In the genomic region with DNA sequence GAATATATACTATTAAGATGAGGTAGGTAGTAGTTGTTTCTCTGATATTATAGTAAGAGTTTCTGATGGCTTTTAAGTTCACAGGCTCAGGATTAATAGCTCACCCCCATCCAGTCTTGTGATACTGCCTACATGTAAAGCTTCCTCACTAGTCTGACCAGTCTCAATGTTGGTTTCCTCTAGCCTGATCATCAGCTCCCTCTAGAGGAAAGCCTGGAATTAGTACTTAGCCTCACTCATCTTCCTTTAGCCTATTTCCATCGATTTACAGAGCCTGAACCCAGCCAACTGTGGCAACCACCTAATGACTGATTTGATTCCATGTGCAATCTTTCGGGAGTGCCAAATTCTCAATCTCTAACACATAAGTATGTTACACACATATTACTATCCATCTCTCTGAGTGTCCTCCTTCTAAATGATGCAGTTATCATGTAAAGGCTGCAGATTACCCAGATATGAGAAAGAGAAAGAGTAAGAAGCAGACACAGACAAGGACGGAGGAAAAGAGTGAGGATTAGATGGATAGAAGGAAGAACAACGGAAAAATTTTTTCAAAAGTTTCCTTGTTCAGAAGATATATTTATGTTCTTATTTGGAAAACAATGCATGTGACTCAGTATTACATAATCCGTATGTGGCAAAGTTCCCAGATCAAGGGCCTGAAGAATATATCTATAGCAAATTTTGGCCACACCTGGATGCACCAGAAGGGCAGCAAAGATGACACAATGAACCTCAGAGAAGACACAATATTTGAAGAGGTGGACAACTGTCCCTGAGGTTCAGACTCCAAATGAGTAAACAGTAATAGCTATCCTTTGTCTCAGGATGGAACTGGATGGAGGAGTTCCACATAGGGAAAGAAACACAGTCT, we compare ENCODE assay signal across 8 cellular contexts.
A peak's percentile ranks its signal among the peaks of the same experiment; 100 is the strongest.
DNase-seq lines count a peak whose midpoint lies in the region; ATAC-seq and TF ChIP-seq lines count a peak whose summit lies in the region.

No MANE protein-coding gene starts in this region.

- 57% methylated on average over 5 of the region's 5 CpGs for WGBS in prostate gland

- H3K4me3 ChIP-seq in prostate gland, result no peak overlapping the region
- no peak overlapping the region for H3K4me3 ChIP-seq in uterus

- H3K27me3 ChIP-seq in prostate gland (replicated peaks; ENCODE audit: insufficient read depth) (no peaks in the 10 kb centered on the region), uterus (no peaks in the 10 kb centered on the region)

- intact Hi-C loops in prostate gland (cut with DNase I), result no loop called here
- intact Hi-C loops in uterus (cut with DNase I; ENCODE audit: low total_unique reads), result no loop called here

- H3K27ac ChIP-seq in epithelial cell of prostate, result peak overlapping the region; percentile 33
- H3K27ac ChIP-seq in prostate gland, result no peak overlapping the region
- no peak overlapping the region for H3K27ac ChIP-seq in uterus

- no peaks in the 10 kb centered on the region for H3K36me3 ChIP-seq in prostate gland
- no peaks in the 10 kb centered on the region for H3K36me3 ChIP-seq in uterus

- H3K4me1 ChIP-seq in prostate gland (replicated peaks) (no peaks in the 10 kb centered on the region), uterus (no peaks in the 10 kb centered on the region)

- DNase-seq in D341Med (ENCODE audit: low spot score) (peak; percentile 45), NCI-H82 treated with DMSO at 0.1 percent for 48 hours (lab: John Stamatoyannopoulos, UW; ENCODE audit: unreplicated experiment) (peak; percentile 80), epithelial cell of prostate (ENCODE audit: low read depth, low spot score) (peak; percentile 24), prostate gland (ENCODE audit: low spot score) (no peak), cortex of kidney (lab: John Stamatoyannopoulos, UW) (no peak), NK-92 (lab: John Stamatoyannopoulos, UW; ENCODE audit: unreplicated experiment) (no peak), uterus (no peak)

- peak in 3 of 4 experiments; percentile 23 to 45 (median 41) for TF ChIP-seq CTCF in prostate gland (IDR thresholded peaks at IDR 0.05)
- TF ChIP-seq CTCF in uterus (IDR thresholded peaks at IDR 0.05), result peak in 1 of 4 experiments; percentile 15

- H3K9me3 ChIP-seq in prostate gland (no peaks in the 10 kb centered on the region), uterus (no peaks in the 10 kb centered on the region)

- peak; percentile 80 for ATAC-seq in HG03432 (IDR thresholded peaks at IDR 0.05; ENCODE audit: unreplicated experiment)

- TF ChIP-seq POLR2A in prostate gland (IDR thresholded peaks at IDR 0.05), result no peak
- no peak for TF ChIP-seq POLR2A in uterus (IDR thresholded peaks at IDR 0.05)

Comparison
In these comparisons a context has a peak if more than half of its experiments do, and no peak if none do; other contexts are left out.
1. DNase-seq: peak in D341Med (single experiment), NCI-H82 treated with DMSO at 0.1 percent for 48 hours (single experiment) and epithelial cell of prostate (single experiment); none in prostate gland (single experiment), cortex of kidney (single experiment), NK-92 (single experiment) and uterus (0 of 2).